In the genomic region with DNA sequence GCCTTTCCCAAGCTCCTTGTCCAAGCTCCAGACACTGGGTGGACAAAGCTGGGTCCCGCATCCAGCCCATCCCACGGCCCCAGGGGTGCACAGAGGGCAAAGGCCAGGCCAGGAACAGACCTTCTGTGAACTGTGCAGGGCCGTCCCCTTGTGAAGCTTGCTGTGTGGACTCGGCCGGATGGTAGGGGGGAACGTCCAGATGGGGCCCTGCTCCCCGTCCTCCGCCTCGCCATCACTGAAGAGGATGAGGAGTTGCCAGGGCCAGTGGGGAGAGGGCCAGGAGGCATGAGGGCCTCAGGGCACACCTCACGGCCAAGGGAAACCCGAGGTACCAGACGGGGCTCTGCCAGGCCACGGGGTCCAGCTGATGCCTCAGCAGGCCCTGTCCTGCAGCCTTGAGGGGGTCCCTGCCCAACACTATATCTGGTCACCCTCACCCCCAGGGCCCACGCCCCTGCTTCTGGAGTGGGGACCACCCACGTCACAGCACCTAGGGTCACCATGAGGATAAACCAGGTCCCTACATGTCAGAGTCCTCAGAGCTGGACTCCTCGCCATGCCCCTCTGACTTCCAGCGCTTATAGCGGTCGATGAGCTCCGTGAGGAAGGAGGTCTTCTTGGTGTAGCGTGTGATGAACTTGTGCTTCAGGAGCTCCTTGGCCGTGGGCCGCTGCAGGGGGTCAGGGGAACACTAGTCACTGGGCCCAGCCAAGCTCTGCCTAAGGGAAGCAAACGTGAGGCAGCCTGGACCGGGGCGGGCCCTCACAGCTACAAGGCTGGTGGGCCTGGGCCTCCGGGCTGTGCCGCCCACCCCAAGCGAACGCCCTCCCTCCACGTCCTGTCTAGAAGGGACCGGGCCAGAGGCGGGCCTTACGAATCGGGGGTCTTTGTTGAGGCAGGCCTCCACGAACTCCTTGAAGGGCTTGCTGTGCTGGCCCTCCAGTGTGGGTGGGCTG, we compare ENCODE assay signal across 1 cellular context.
TF ChIP-seq lines count a peak whose summit lies in the region.

No MANE protein-coding gene starts in this region.

TF ChIP-seq in IMR-90, 13 proteins besides CTCF, POLR2A, EP300 and RAD21:
- TF ChIP-seq USF2 (IDR thresholded peaks at IDR 0.05; ENCODE audit: low read depth, low read length) (no peak), RCOR1 (IDR thresholded peaks at IDR 0.05; ENCODE audit: insufficient replicate concordance, low read length) (no peak), NFE2L2 (IDR thresholded peaks at IDR 0.05; ENCODE audit: low read depth, low read length) (no peak), BHLHE40 (IDR thresholded peaks at IDR 0.05; ENCODE audit: low read depth, low read length) (no peak), RFX5 (IDR thresholded peaks at IDR 0.05; ENCODE audit: low read depth, low read length) (no peak), MXI1 (IDR thresholded peaks at IDR 0.05; ENCODE audit: borderline replicate concordance, low read depth, low read length) (no peak), FOS (IDR thresholded peaks at IDR 0.05; ENCODE audit: low read depth, low read length) (no peak), MAFK (IDR thresholded peaks at IDR 0.05; ENCODE audit: low read depth, low read length) (no peak)
- TF ChIP-seq, protein P1, sequence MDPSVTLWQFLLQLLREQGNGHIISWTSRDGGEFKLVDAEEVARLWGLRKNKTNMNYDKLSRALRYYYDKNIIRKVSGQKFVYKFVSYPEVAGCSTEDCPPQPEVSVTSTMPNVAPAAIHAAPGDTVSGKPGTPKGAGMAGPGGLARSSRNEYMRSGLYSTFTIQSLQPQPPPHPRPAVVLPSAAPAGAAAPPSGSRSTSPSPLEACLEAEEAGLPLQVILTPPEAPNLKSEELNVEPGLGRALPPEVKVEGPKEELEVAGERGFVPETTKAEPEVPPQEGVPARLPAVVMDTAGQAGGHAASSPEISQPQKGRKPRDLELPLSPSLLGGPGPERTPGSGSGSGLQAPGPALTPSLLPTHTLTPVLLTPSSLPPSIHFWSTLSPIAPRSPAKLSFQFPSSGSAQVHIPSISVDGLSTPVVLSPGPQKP (IDR thresholded peaks at IDR 0.05; ENCODE audit: borderline replicate concordance, low read depth, low read length) = no peak
